Comparison of ENCODE assay signal across 15 cellular contexts in genomic region chr17:45155483-45155882, GRCh38. TPM values are rescaled to one million over a fixed set of nuclear protein-coding genes. Genes with fewer than 3 reads are reported as not detected.
DNase-seq lines count a peak whose midpoint lies in the region; ATAC-seq and TF ChIP-seq lines count a peak whose summit lies in the region.
"Had no signal": no experiment of that assay in that cellular context is flagged by ENCODE, and none has a peak within 500 bp of the region (broad histone marks: within the 10 kb centered on the region; RNA-seq: fewer than 3 reads in every experiment).

No MANE protein-coding gene starts in this region.

- ATAC-seq in HG03045 (IDR thresholded peaks at IDR 0.05; ENCODE audit: unreplicated experiment) = no peak
- ATAC-seq: T-helper 17 cell had no signal

- no peaks in the 10 kb centered on the region for H3K27me3 ChIP-seq in adrenal gland

- WGBS in adrenal gland, 4 donors = 89 to 100% (median 98%) methylated on average over 1 to 2 of the region's 2 CpGs

- peak overlapping the region in 1 of 5 experiments; percentile 72 for H3K4me3 Mint-ChIP-seq in brain
- no peak overlapping the region for H3K4me3 Mint-ChIP-seq in osteocyte (ENCODE audit: unreplicated experiment)
- H3K4me3 Mint-ChIP-seq: T-helper 17 cell had no signal

- peak overlapping the region in 2 of 5 donors; percentile 5 to 26 for H3K27ac ChIP-seq in adrenal gland

- H3K9me3 Mint-ChIP-seq in brain = no peaks in the 10 kb centered on the region
- no peaks in the 10 kb centered on the region for H3K9me3 Mint-ChIP-seq in osteocyte (ENCODE audit: unreplicated experiment)

- peaks cover under 1% of the 10 kb centered on the region for H3K27me3 Mint-ChIP-seq in brain
- no peaks in the 10 kb centered on the region for H3K27me3 Mint-ChIP-seq in osteocyte (ENCODE audit: unreplicated experiment)
- H3K27me3 Mint-ChIP-seq: T-helper 17 cell had no signal

- intact Hi-C loops in adrenal gland (cut with DNase I) = no loop called here

- H3K4me1 ChIP-seq in adrenal gland (replicated peaks in 1 of 2) = peaks cover 41 to 56% of the 10 kb centered on the region in 2 donors

- H3K27ac Mint-ChIP-seq in brain = peak overlapping the region; percentile 1 to 79 (median 66)
- H3K27ac Mint-ChIP-seq in osteocyte (ENCODE audit: unreplicated experiment) = peak overlapping the region; percentile 70

- no peak overlapping the region for H3K4me3 ChIP-seq in adrenal gland

- DNase-seq in DMS79 treated with DMSO at 0.1 percent for 48 hours (lab: John Stamatoyannopoulos, UW) (peak; percentile 6), DMS79 (lab: John Stamatoyannopoulos, UW) (no peak), ELF-1 (ENCODE audit: low read depth, low spot score) (peak; percentile 79), osteocyte (ENCODE audit: extremely low spot score, unreplicated experiment) (no peak), HuH-7 (ENCODE audit: low spot score) (no peak), adrenal gland (no peak)
- DNase-seq: 8988T; activated CD4-positive, alpha-beta T cell treated with anti-CD3 and anti-CD28 coated beads for 1 hour; effector CD4-positive, alpha-beta T cell; NCI-H187; NCI-H524 treated with DMSO at 0.1 percent for 48 hours; stimulated activated naive CD4-positive, alpha-beta T cell; T-helper 17 cell had no signal

- no peaks in the 10 kb centered on the region for H3K36me3 ChIP-seq in adrenal gland (replicated peaks in 1 of 2)

- H3K4me1 Mint-ChIP-seq in brain (peaks cover 62% of the 10 kb centered on the region), osteocyte (ENCODE audit: unreplicated experiment) (peaks cover 43% of the 10 kb centered on the region)

- H3K9me3 ChIP-seq in adrenal gland (replicated peaks in 1 of 3) = no peaks in the 10 kb centered on the region

- TF ChIP-seq CTCF in brain (conservative IDR thresholded peaks at IDR 0.05) (no peak), osteocyte (IDR thresholded peaks at IDR 0.05) (no peak), adrenal gland (IDR thresholded peaks at IDR 0.05) (no peak)

- TF ChIP-seq POLR2A in adrenal gland (IDR thresholded peaks at IDR 0.05) = no peak

- H3K36me3 Mint-ChIP-seq in brain = peaks cover 13% of the 10 kb centered on the region
- H3K36me3 Mint-ChIP-seq in osteocyte (ENCODE audit: unreplicated experiment) = peaks cover 3% of the 10 kb centered on the region

RNA-seq across cellular contexts. Expression of gene HEXIM2, which starts 6.2 kb away (rescaled TPM):
- 17.2 TPM for polyA plus RNA-seq in brain (ENCODE audit: insufficient read depth, low read depth, low replicate concordance)
- total RNA-seq in osteocyte = 6.4 and 9.8 TPM in 2 replicates
- total RNA-seq in adrenal gland = 10 to 100 TPM in 7 of 8 donors, 1 to 10 TPM in 1; 8.5 to 28.1 (median 17.6) TPM
- polyA plus RNA-seq in adrenal gland = 10 to 100 TPM in 2 of 3 donors, 1 to 10 TPM in 1; 4.5 to 18.0 (median 14.7) TPM

RNA-seq across cellular contexts. Expression of gene HEXIM1, which starts 7.2 kb away (rescaled TPM):
- 10.8 TPM for polyA plus RNA-seq in brain (ENCODE audit: insufficient read depth, low read depth, low replicate concordance)
- 42.0 and 44.5 TPM in 2 replicates for total RNA-seq in osteocyte
- 100 to 1,000 TPM in 1 of 8 donors, 10 to 100 TPM in 7; 25.1 to 159 (median 46.8) TPM for total RNA-seq in adrenal gland
- polyA plus RNA-seq in adrenal gland = 10 to 100 TPM; 23.3 to 26.0 (median 24.4) TPM

RNA-seq across cellular contexts. Expression of gene ACBD4, which starts 20.0 kb away (rescaled TPM):
- 7.6 TPM for polyA plus RNA-seq in brain (ENCODE audit: insufficient read depth, low read depth, low replicate concordance)
- 8.1 and 10.6 TPM in 2 replicates for total RNA-seq in osteocyte
- total RNA-seq in adrenal gland = 10 to 100 TPM; 13.1 to 30.6 (median 23.6) TPM
- polyA plus RNA-seq in adrenal gland = 10 to 100 TPM in 2 of 3 donors, 1 to 10 TPM in 1; 7.9 to 71.3 (median 44.5) TPM

RNA-seq across cellular contexts. Expression of gene PLCD3, which starts 23.2 kb away (rescaled TPM):
- polyA plus RNA-seq in brain (ENCODE audit: insufficient read depth, low read depth, low replicate concordance) (35.8 TPM), adrenal gland (10 to 100 TPM; 33.2 to 68.1 (median 36.4) TPM)
- total RNA-seq in osteocyte (92.3 and 111 TPM in 2 replicates), adrenal gland (100 to 1,000 TPM in 5 of 8 donors, 10 to 100 TPM in 3; 48.6 to 246 (median 149) TPM)

Comparison
In these comparisons a context has a peak if more than half of its experiments do, and no peak if none do; other contexts are left out.
1. DNase-seq: peak in DMS79 treated with DMSO at 0.1 percent for 48 hours (single experiment) and ELF-1 (single experiment); none in DMS79 (single experiment), osteocyte (single experiment), HuH-7 (single experiment) and adrenal gland (0 of 7).